In genomic region chr3:63909431-63909830, GRCh38 we compare ENCODE assay signal across 19 cellular contexts. TPM values are rescaled to one million over a fixed set of nuclear protein-coding genes. Genes with fewer than 3 reads are reported as not detected.
A peak's percentile ranks its signal among the peaks of the same experiment; 100 is the strongest.
DNase-seq lines count a peak whose midpoint lies in the region; ATAC-seq and TF ChIP-seq lines count a peak whose summit lies in the region.
"Had no signal": no experiment of that assay in that cellular context is flagged by ENCODE, and none has a peak within 500 bp of the region (broad histone marks: within the 10 kb centered on the region; RNA-seq: fewer than 3 reads in every experiment).

No MANE protein-coding gene starts in this region.

- H3K27me3 ChIP-seq in Karpas-422 (ENCODE audit: low read length): no peaks in the 10 kb centered on the region
- H3K27me3 ChIP-seq: SJCRH30 had no signal

- H3K36me3 Mint-ChIP-seq in activated naive CD8-positive, alpha-beta T cell: no peaks in the 10 kb centered on the region
- peaks cover 14% of the 10 kb centered on the region for H3K36me3 Mint-ChIP-seq in activated naive CD8-positive, alpha-beta T cell treated with anti-CD3 and anti-CD28 coated beads for 36 hours

- H3K4me3 Mint-ChIP-seq in activated naive CD8-positive, alpha-beta T cell: no peak overlapping the region
- no peak overlapping the region for H3K4me3 Mint-ChIP-seq in activated naive CD8-positive, alpha-beta T cell treated with anti-CD3 and anti-CD28 coated beads for 36 hours

- no peaks in the 10 kb centered on the region for H3K9me3 Mint-ChIP-seq in activated naive CD8-positive, alpha-beta T cell (ENCODE audit: low read depth)
- H3K9me3 Mint-ChIP-seq in activated naive CD8-positive, alpha-beta T cell treated with anti-CD3 and anti-CD28 coated beads for 36 hours: no peaks in the 10 kb centered on the region

- peaks cover 32% of the 10 kb centered on the region for H3K4me1 Mint-ChIP-seq in activated naive CD8-positive, alpha-beta T cell (ENCODE audit: low read depth)
- peaks cover 27% of the 10 kb centered on the region for H3K4me1 Mint-ChIP-seq in activated naive CD8-positive, alpha-beta T cell treated with anti-CD3 and anti-CD28 coated beads for 36 hours

- H3K27ac ChIP-seq in Karpas-422 (ENCODE audit: low read length): peak overlapping the region; percentile 66; the same call in 1 of the 2 replicates
- H3K27ac ChIP-seq: C4-2B, SJCRH30 had no signal

- no peaks in the 10 kb centered on the region for H3K27me3 Mint-ChIP-seq in activated naive CD8-positive, alpha-beta T cell
- no peaks in the 10 kb centered on the region for H3K27me3 Mint-ChIP-seq in activated naive CD8-positive, alpha-beta T cell treated with anti-CD3 and anti-CD28 coated beads for 36 hours

- H4K20me1 ChIP-seq in Karpas-422 (ENCODE audit: insufficient read depth, low read depth, low read length): no peaks in the 10 kb centered on the region

- no peaks in the 10 kb centered on the region for H3K9me3 ChIP-seq in Karpas-422 (ENCODE audit: low read length)
- H3K9me3 ChIP-seq: SJCRH30 had no signal

- H3K9me2 ChIP-seq in Karpas-422 (replicated peaks; ENCODE audit: insufficient read depth, low read length): no peaks in the 10 kb centered on the region

- peak overlapping the region; percentile 28 for H3K27ac Mint-ChIP-seq in activated naive CD8-positive, alpha-beta T cell
- H3K27ac Mint-ChIP-seq in activated naive CD8-positive, alpha-beta T cell treated with anti-CD3 and anti-CD28 coated beads for 36 hours: no peak overlapping the region

- no peak for DNase-seq in activated naive CD8-positive, alpha-beta T cell treated with anti-CD3 and anti-CD28 coated beads for 36 hours
- DNase-seq in Karpas-422: no peak
- DNase-seq in fibroblast of pulmonary artery (ENCODE audit: low read depth): peak; percentile 50
- DNase-seq in SIG-M5 treated with dmso at 0.1 percent for 504 hours (lab: John Stamatoyannopoulos, UW; ENCODE audit: unreplicated experiment): no peak
- DNase-seq in C1 segment of cervical spinal cord (lab: John Stamatoyannopoulos, UW): no peak
- no peak for DNase-seq in activated CD4-positive, CD25-positive, alpha-beta regulatory T cell (lab: John Stamatoyannopoulos, UW)
- DNase-seq: 8988T; DMS53; NCI-H187; NCI-H526 treated with DMSO at 0.1 percent for 48 hours; NK-92 treated with Interleukin-12 subunit alpha and Interleukin-12 subunit beta, amount 100 ng/mL, for 24 hours; RPMI8226; SJCRH30; SW 1271 had no signal

- no peak for TF ChIP-seq CTCF in fibroblast of pulmonary artery (IDR thresholded peaks at IDR 0.05; ENCODE audit: low read length, missing control alignments)

- H3K79me2 ChIP-seq in Karpas-422 (ENCODE audit: low read length): peaks cover 85% of the 10 kb centered on the region

- peak overlapping the region; percentile 87 for H3K4me2 ChIP-seq in Karpas-422 (ENCODE audit: low read depth, low read length, poor library complexity, severe bottlenecking)

- no peak overlapping the region for H3K9ac ChIP-seq in Karpas-422 (ENCODE audit: low read length)

- no peak overlapping the region for H3K4me3 ChIP-seq in Karpas-422 (ENCODE audit: low read length)
- H3K4me3 ChIP-seq in fibroblast of pulmonary artery (replicated peaks; ENCODE audit: low read depth, low read length): no peak overlapping the region
- H3K4me3 ChIP-seq: SJCRH30 had no signal

- H3K4me1 ChIP-seq in Karpas-422 (ENCODE audit: low read length): peaks cover 51% of the 10 kb centered on the region
- H3K4me1 ChIP-seq: SJCRH30 had no signal

- peaks cover 18% of the 10 kb centered on the region; the same call in 1 of the 2 replicates for H3K36me3 ChIP-seq in Karpas-422 (ENCODE audit: insufficient read depth, low read length)
- H3K36me3 ChIP-seq: SJCRH30 had no signal

- H2AFZ ChIP-seq in Karpas-422 (ENCODE audit: low read length): no peak overlapping the region

- ATAC-seq in GM18520 (IDR thresholded peaks at IDR 0.05; ENCODE audit: unreplicated experiment): no peak

RNA-seq across cellular contexts. Expression of gene SCAANT1, which starts 2.8 kb away (rescaled TPM):
- total RNA-seq in activated naive CD8-positive, alpha-beta T cell treated with anti-CD3 and anti-CD28 coated beads for 36 hours: not detected
- not detected in 2 replicates for total RNA-seq in Karpas-422 (2014; rRNA removed; shearing (Covaris generic); ENCODE audit: low replicate concordance)
- total RNA-seq: G401, OCI-LY7, SJCRH30 had no signal

RNA-seq across cellular contexts. Expression of gene ATXN7, which starts 45.8 kb away (rescaled TPM):
- 10 to 100 TPM; 26.5 to 28.6 TPM for total RNA-seq in activated naive CD8-positive, alpha-beta T cell treated with anti-CD3 and anti-CD28 coated beads for 36 hours
- 30.4 and 33.6 TPM in 2 replicates for total RNA-seq in Karpas-422 (2014; rRNA removed; shearing (Covaris generic); ENCODE audit: low replicate concordance)

RNA-seq across cellular contexts. Expression of gene THOC7, which starts 45.8 kb away (rescaled TPM):
- 10 to 100 TPM; 85.4 to 92.7 TPM for total RNA-seq in activated naive CD8-positive, alpha-beta T cell treated with anti-CD3 and anti-CD28 coated beads for 36 hours
- 96.2 and 98.7 TPM in 2 replicates for total RNA-seq in Karpas-422 (2014; rRNA removed; shearing (Covaris generic); ENCODE audit: low replicate concordance)
